ENCODE assay signal across 29 cellular contexts in genomic region chr3:133381346-133382109, GRCh38. TPM values are rescaled to one million over a fixed set of nuclear protein-coding genes. Genes with fewer than 3 reads are reported as not detected.
"Had no signal": no experiment of that assay in that cellular context is flagged by ENCODE, and none has a peak within 500 bp of the region (broad histone marks: within the 10 kb centered on the region; RNA-seq: fewer than 3 reads in every experiment).

No MANE protein-coding gene starts in this region.

- H3K27ac ChIP-seq: prostate gland, thyroid gland, upper lobe of right lung, WERI-Rb-1 had no signal

- H3K4me1 Mint-ChIP-seq: activated CD4-positive, alpha-beta T cell treated with anti-CD3 and anti-CD28 coated beads, Interleukin-2, amount 10 ng/mL, durations not matched to agents 7 days and 5 days; activated naive CD8-positive, alpha-beta T cell treated with anti-CD3 and anti-CD28 coated beads, Interleukin-2, amount 50 U/mL, for 24 hours; naive thymus-derived CD4-positive, alpha-beta T cell; T-cell had no signal

- H3K4me3 ChIP-seq: mucosa of descending colon, prostate gland, thyroid gland, upper lobe of right lung had no signal

- ATAC-seq: activated CD8-positive, alpha-beta T cell treated with anti-CD3 and anti-CD28 coated beads for 36 hours; activated naive CD8-positive, alpha-beta T cell treated with anti-CD3 and anti-CD28 coated beads, Interleukin-2, amount 50 U/mL, for 24 hours; esophagus mucosa; mucosa of descending colon; naive thymus-derived CD4-positive, alpha-beta T cell; T-cell; upper lobe of right lung had no signal

- H3K27ac Mint-ChIP-seq: activated CD4-positive, alpha-beta T cell treated with anti-CD3 and anti-CD28 coated beads, Interleukin-2, amount 10 ng/mL, durations not matched to agents 7 days and 5 days; activated CD8-positive, alpha-beta T cell treated with anti-CD3 and anti-CD28 coated beads for 36 hours; activated naive CD8-positive, alpha-beta T cell treated with anti-CD3 and anti-CD28 coated beads, Interleukin-2, amount 50 U/mL, for 24 hours; activated T-helper 1 cell treated with anti-CD3 and anti-CD28 coated beads, Interleukin-12 subunit alpha, Interleukin-12 subunit beta, Interleukin-2, Interleukin-4 antibody, amounts not matched to agents 30 ng/mL and 10 ng/mL and 1 ng/mL, durations not matched to agents 14 hours and 24 hours and 36 hours; dendritic cell treated with granulocyte-macrophage colony-stimulating factor and Interleukin-4, amounts not matched to agents 40 ng/mL and 50 ng/mL, for 4 days; memory B cell; naive thymus-derived CD4-positive, alpha-beta T cell; T-cell had no signal

- H3K36me3 Mint-ChIP-seq: brain; memory B cell; naive thymus-derived CD4-positive, alpha-beta T cell; T-cell had no signal

- H3K9me3 Mint-ChIP-seq: activated CD4-positive, alpha-beta T cell treated with anti-CD3 and anti-CD28 coated beads, Interleukin-2, amount 10 ng/mL, durations not matched to agents 7 days and 5 days; activated CD8-positive, alpha-beta T cell treated with anti-CD3 and anti-CD28 coated beads for 36 hours; activated naive CD8-positive, alpha-beta T cell treated with anti-CD3 and anti-CD28 coated beads, Interleukin-2, amount 50 U/mL, for 24 hours; activated T-helper 1 cell treated with anti-CD3 and anti-CD28 coated beads, Interleukin-12 subunit alpha, Interleukin-12 subunit beta, Interleukin-2, Interleukin-4 antibody, amounts not matched to agents 30 ng/mL and 10 ng/mL and 1 ng/mL, durations not matched to agents 14 hours and 24 hours and 36 hours; brain; dendritic cell treated with granulocyte-macrophage colony-stimulating factor and Interleukin-4, amounts not matched to agents 40 ng/mL and 50 ng/mL, for 4 days; memory B cell; naive thymus-derived CD4-positive, alpha-beta T cell; T-cell had no signal

- H3K9me3 ChIP-seq: mucosa of descending colon, prostate gland, thyroid gland, upper lobe of right lung had no signal

- H3K4me1 ChIP-seq: prostate gland had no signal

- H3K36me3 ChIP-seq: prostate gland, thyroid gland, upper lobe of right lung, WERI-Rb-1 had no signal

- H3K27me3 ChIP-seq: thyroid gland, upper lobe of right lung had no signal

- DNase-seq: activated CD4-positive, alpha-beta T cell treated with anti-CD3 and anti-CD28 coated beads, Interleukin-2, amount 10 ng/mL, durations not matched to agents 7 days and 5 days; activated CD4-positive, CD25-positive, alpha-beta regulatory T cell treated with anti-CD3 and anti-CD28 coated beads, Interleukin-2, amount 50 U/mL, for 72 hours; activated CD8-positive, alpha-beta T cell treated with anti-CD3 and anti-CD28 coated beads for 36 hours; activated gamma-delta T cell; activated naive CD4-positive, alpha-beta T cell treated with anti-CD3 and anti-CD28 coated beads, Interleukin-2, amount 50 U/mL, for 16 hours; activated naive CD8-positive, alpha-beta T cell treated with anti-CD3 and anti-CD28 coated beads, Interleukin-2, amount 50 U/mL, for 24 hours; anterior cingulate cortex; effector CD8-positive, alpha-beta T cell; foreskin melanocyte; glutamatergic neuron; mucosa of descending colon; naive thymus-derived CD4-positive, alpha-beta T cell; stimulated activated CD4-positive, alpha-beta T cell treated with anti-CD3 and anti-CD28 coated beads, Interleukin-4, amount 100 ng/mL, for 24 hours; stimulated activated naive CD4-positive, alpha-beta T cell treated with Interleukin-2 at 50 U/mL for 16 hours; T-cell; thyroid gland; upper lobe of right lung; WERI-Rb-1 had no signal

- H3K4me3 Mint-ChIP-seq: activated CD4-positive, alpha-beta T cell treated with anti-CD3 and anti-CD28 coated beads, Interleukin-2, amount 10 ng/mL, durations not matched to agents 7 days and 5 days; activated CD8-positive, alpha-beta T cell treated with anti-CD3 and anti-CD28 coated beads for 36 hours; activated naive CD8-positive, alpha-beta T cell treated with anti-CD3 and anti-CD28 coated beads, Interleukin-2, amount 50 U/mL, for 24 hours; activated T-helper 1 cell treated with anti-CD3 and anti-CD28 coated beads, Interleukin-12 subunit alpha, Interleukin-12 subunit beta, Interleukin-2, Interleukin-4 antibody, amounts not matched to agents 30 ng/mL and 10 ng/mL and 1 ng/mL, durations not matched to agents 14 hours and 24 hours and 36 hours; dendritic cell treated with granulocyte-macrophage colony-stimulating factor and Interleukin-4, amounts not matched to agents 40 ng/mL and 50 ng/mL, for 4 days; memory B cell; naive thymus-derived CD4-positive, alpha-beta T cell; T-cell had no signal

- H3K27me3 Mint-ChIP-seq: activated CD4-positive, alpha-beta T cell treated with anti-CD3 and anti-CD28 coated beads, Interleukin-2, amount 10 ng/mL, durations not matched to agents 7 days and 5 days; activated CD8-positive, alpha-beta T cell treated with anti-CD3 and anti-CD28 coated beads for 36 hours; brain; dendritic cell treated with granulocyte-macrophage colony-stimulating factor and Interleukin-4, amounts not matched to agents 40 ng/mL and 50 ng/mL, for 4 days had no signal

RNA-seq across cellular contexts. Expression of gene BFSP2, which starts 18.3 kb away (rescaled TPM):
- total RNA-seq: activated T-helper 1 cell treated with anti-CD3 and anti-CD28 coated beads, Interleukin-12 subunit alpha, Interleukin-12 subunit beta, Interleukin-2, Interleukin-4 antibody, amounts not matched to agents 30 ng/mL and 10 ng/mL and 1 ng/mL, durations not matched to agents 14 hours and 24 hours and 36 hours; cardiac septum; chondrocyte; esophagus mucosa; lower leg skin; mucosa of descending colon; naive thymus-derived CD4-positive, alpha-beta T cell; osteoblast; prostate gland; subcutaneous adipose tissue; thyroid gland; upper lobe of right lung had no signal
